9 cellular contexts compared by ENCODE assay signal in genomic region chrX:47146121-47146935, GRCh38. TPM values are rescaled to one million over a fixed set of nuclear protein-coding genes. Genes with fewer than 3 reads are reported as not detected.
DNase-seq lines count a peak whose midpoint lies in the region; ATAC-seq lines count a peak whose summit lies in the region.
"Had no signal": no experiment of that assay in that cellular context is flagged by ENCODE, and none has a peak within 500 bp of the region (broad histone marks: within the 10 kb centered on the region; RNA-seq: fewer than 3 reads in every experiment).

No MANE protein-coding gene starts in this region.

- peak overlapping the region; percentile 96 to 100 for H3K4me3 Mint-ChIP-seq in activated T-cell treated with anti-CD3 and anti-CD28 coated beads, Interleukin-2, amount 50 U/mL, for 72 hours
- H3K4me3 Mint-ChIP-seq in activated CD4-positive, alpha-beta memory T cell treated with anti-CD3 and anti-CD28 coated beads for 36 hours = peak overlapping the region; percentile 99

- H3K27me3 ChIP-seq in iPS-20b (ENCODE audit: insufficient read depth, low read length) (no peaks in the 10 kb centered on the region), stomach smooth muscle (ENCODE audit: control insufficient read depth in 1 of 2, insufficient read depth in 2 of 2, low read length in 2 of 2) (peaks cover 0 to 6% of the 10 kb centered on the region in 2 donors)
- H3K27me3 ChIP-seq: body of pancreas had no signal

- DNase-seq in activated T-cell treated with anti-CD3 and anti-CD28 coated beads, Interleukin-2, amount 50 U/mL, for 72 hours = no peak
- DNase-seq in activated T-cell treated with anti-CD3 and anti-CD28 coated beads for 4 hours = no peak
- no peak for DNase-seq in activated CD4-positive, alpha-beta memory T cell treated with anti-CD3 and anti-CD28 coated beads for 36 hours
- DNase-seq in NOMO-1 (lab: John Stamatoyannopoulos, UW; ENCODE audit: unreplicated experiment in 2 of 2) = no peak
- no peak for DNase-seq in T-helper 9 cell

- H3K9ac ChIP-seq in iPS-20b (ENCODE audit: low read depth, low read length) (peak overlapping the region; percentile 94), stomach smooth muscle (ENCODE audit: low read length in 2 of 2) (peak overlapping the region; percentile 66 to 84)

- H3K27ac ChIP-seq in iPS-20b (ENCODE audit: low read length) = no peak overlapping the region
- H3K27ac ChIP-seq in stomach smooth muscle (ENCODE audit: low read length) = peak overlapping the region; percentile 90

- H3K4me1 ChIP-seq in iPS-20b (ENCODE audit: insufficient read depth, low read length) (no peaks in the 10 kb centered on the region), stomach smooth muscle (ENCODE audit: control insufficient read depth, insufficient read depth, low read length) (peaks cover 24% of the 10 kb centered on the region)

- H3K36me3 Mint-ChIP-seq in activated T-cell treated with anti-CD3 and anti-CD28 coated beads, Interleukin-2, amount 50 U/mL, for 72 hours (ENCODE audit: insufficient read depth in 2 of 2) = peaks cover 12 to 28% of the 10 kb centered on the region in 2 donors
- H3K36me3 Mint-ChIP-seq in activated CD4-positive, alpha-beta memory T cell treated with anti-CD3 and anti-CD28 coated beads for 36 hours = peaks cover 22% of the 10 kb centered on the region

- H3K27ac Mint-ChIP-seq in activated T-cell treated with anti-CD3 and anti-CD28 coated beads, Interleukin-2, amount 50 U/mL, for 72 hours = peak overlapping the region; percentile 97
- H3K27ac Mint-ChIP-seq in activated CD4-positive, alpha-beta memory T cell treated with anti-CD3 and anti-CD28 coated beads for 36 hours = peak overlapping the region; percentile 100

- no peaks in the 10 kb centered on the region for H3K9me3 Mint-ChIP-seq in activated T-cell treated with anti-CD3 and anti-CD28 coated beads, Interleukin-2, amount 50 U/mL, for 72 hours
- no peaks in the 10 kb centered on the region for H3K9me3 Mint-ChIP-seq in activated CD4-positive, alpha-beta memory T cell treated with anti-CD3 and anti-CD28 coated beads for 36 hours

- no peaks in the 10 kb centered on the region for H3K9me3 ChIP-seq in iPS-20b (ENCODE audit: insufficient read depth, low read depth, low read length)
- H3K9me3 ChIP-seq in stomach smooth muscle (ENCODE audit: control insufficient read depth in 2 of 2, low read length in 2 of 2) = no peaks in the 10 kb centered on the region
- H3K9me3 ChIP-seq: body of pancreas had no signal

- CTCF ChIA-PET in activated CD4-positive, alpha-beta memory T cell treated with anti-CD3 and anti-CD28 coated beads for 36 hours (lab: Charles Lee) = no interaction called here

- no peak for ATAC-seq in activated T-cell treated with anti-CD3 and anti-CD28 coated beads, Interleukin-2, amount 50 U/mL, for 72 hours (replicated peaks in 1 of 2)
- ATAC-seq in HG03135 (IDR thresholded peaks at IDR 0.05; ENCODE audit: unreplicated experiment) = no peak

- peaks cover 22% of the 10 kb centered on the region for H3K36me3 ChIP-seq in iPS-20b (ENCODE audit: insufficient read depth, low read depth, low read length)
- H3K36me3 ChIP-seq in stomach smooth muscle (ENCODE audit: control insufficient read depth in 2 of 2, insufficient read depth in 2 of 2, low read length in 2 of 2) = peaks cover 0 to 9% of the 10 kb centered on the region in 2 donors

- intact Hi-C loops in activated CD4-positive, alpha-beta memory T cell treated with anti-CD3 and anti-CD28 coated beads for 36 hours (cut with micrococcal nuclease) = loop anchor here (5.0 to 10.0 kb wide), 2 partner anchors 336 to 508 kb away; partner anchors contain the start of genes ELK1, UXT and ZNF41

- peaks cover 39% of the 10 kb centered on the region for H3K4me1 Mint-ChIP-seq in activated T-cell treated with anti-CD3 and anti-CD28 coated beads, Interleukin-2, amount 50 U/mL, for 72 hours (ENCODE audit: low read depth)
- peaks cover 31% of the 10 kb centered on the region for H3K4me1 Mint-ChIP-seq in activated CD4-positive, alpha-beta memory T cell treated with anti-CD3 and anti-CD28 coated beads for 36 hours (ENCODE audit: low read depth)

- peaks cover 8% of the 10 kb centered on the region for H3K27me3 Mint-ChIP-seq in activated T-cell treated with anti-CD3 and anti-CD28 coated beads, Interleukin-2, amount 50 U/mL, for 72 hours (ENCODE audit: low read depth)
- H3K27me3 Mint-ChIP-seq in activated CD4-positive, alpha-beta memory T cell treated with anti-CD3 and anti-CD28 coated beads for 36 hours = no peaks in the 10 kb centered on the region

- H3K4me3 ChIP-seq in iPS-20b (ENCODE audit: low read length) (peak overlapping the region; percentile 92), stomach smooth muscle (ENCODE audit: low read length in 2 of 2) (peak overlapping the region; percentile 67 to 79)

- POLR2A ChIA-PET in activated CD4-positive, alpha-beta memory T cell treated with anti-CD3 and anti-CD28 coated beads for 36 hours (lab: Charles Lee) = no interaction called here

RNA-seq across cellular contexts. Expression of gene RBM10, which starts 1.3 kb away (rescaled TPM):
- 10 to 100 TPM; 71.6 to 82.4 TPM for total RNA-seq in activated T-cell treated with anti-CD3 and anti-CD28 coated beads, Interleukin-2, amount 50 U/mL, for 72 hours
- total RNA-seq in activated CD4-positive, alpha-beta memory T cell treated with anti-CD3 and anti-CD28 coated beads for 36 hours = 10 to 100 TPM; 61.0 to 62.3 TPM

RNA-seq across cellular contexts. Expression of gene NDUFB11, which starts 1.8 kb away (rescaled TPM):
- total RNA-seq in activated T-cell treated with anti-CD3 and anti-CD28 coated beads, Interleukin-2, amount 50 U/mL, for 72 hours = 10 to 100 TPM; 66.7 to 84.3 TPM
- total RNA-seq in activated CD4-positive, alpha-beta memory T cell treated with anti-CD3 and anti-CD28 coated beads for 36 hours = 10 to 100 TPM; 86.4 to 89.1 TPM

RNA-seq across cellular contexts. Expression of gene UBA1, which starts 47.3 kb away (rescaled TPM):
- 100 to 1,000 TPM; 160 to 197 TPM for total RNA-seq in activated T-cell treated with anti-CD3 and anti-CD28 coated beads, Interleukin-2, amount 50 U/mL, for 72 hours
- total RNA-seq in activated CD4-positive, alpha-beta memory T cell treated with anti-CD3 and anti-CD28 coated beads for 36 hours = 100 to 1,000 TPM; 266 to 278 TPM
